Comparison of ENCODE assay signal across 8 cellular contexts in genomic region chr6:133923938-133924593, GRCh38. TPM values are rescaled to one million over a fixed set of nuclear protein-coding genes. Genes with fewer than 3 reads are reported as not detected.
A peak's percentile ranks its signal among the peaks of the same experiment; 100 is the strongest.
DNase-seq lines count a peak whose midpoint lies in the region; ATAC-seq, FAIRE-seq and TF ChIP-seq lines count a peak whose summit lies in the region.

No MANE protein-coding gene starts in this region.

- H3K4me1 ChIP-seq in Panc1 (ENCODE audit: control insufficient read depth, insufficient read depth, low read length) = peaks cover 5% of the 10 kb centered on the region; the same call in 1 of the 2 replicates

- peak; percentile 73 for DNase-seq in Daoy (ENCODE audit: low read depth)
- peak; percentile 31 for DNase-seq in KG1 (lab: John Stamatoyannopoulos, UW)
- DNase-seq in Panc1 (ENCODE audit: low read depth, low spot score) = peak; percentile 73
- DNase-seq in foreskin fibroblast = peak; percentile 69 to 88
- peak; percentile 42 for DNase-seq in occipital lobe (lab: John Stamatoyannopoulos, UW)
- peak; percentile 63 for DNase-seq in urothelium cell line (ENCODE audit: low spot score)

- intact Hi-C loops in Panc1 (cut with micrococcal nuclease; ENCODE audit: unreplicated experiment) = loop anchor here (1.0 to 10.0 kb wide), 3 partner anchors 48 to 173 kb away; no protein-coding TSS in a partner anchor

- TF ChIP-seq CTCF in Panc1 (IDR thresholded peaks at IDR 0.05) = peak; percentile 77
- TF ChIP-seq CTCF in foreskin fibroblast (IDR thresholded peaks at IDR 0.05; ENCODE audit: low read depth, low read length) = peak; percentile 82

- POLR2A ChIA-PET in Panc1 (lab: Charles Lee) = no interaction called here

- H3K4me1 Mint-ChIP-seq in activated T-helper 17 cell treated with anti-CD3 and anti-CD28 coated beads, Interleukin-2, amount 50 U/mL, for 72 hours = no peaks in the 10 kb centered on the region

- H3K27ac Mint-ChIP-seq in activated T-helper 17 cell treated with anti-CD3 and anti-CD28 coated beads, Interleukin-2, amount 50 U/mL, for 72 hours = no peak overlapping the region

- peaks cover 18% of the 10 kb centered on the region for H3K27me3 Mint-ChIP-seq in activated T-helper 17 cell treated with anti-CD3 and anti-CD28 coated beads, Interleukin-2, amount 50 U/mL, for 72 hours

- H3K4me3 ChIP-seq in Panc1 (ENCODE audit: low read depth in 2 of 2, low read length in 2 of 2) (no peak overlapping the region), foreskin fibroblast (ENCODE audit: low read depth in 1 of 2, low read length in 2 of 2) (no peak overlapping the region)

- H3K9me3 ChIP-seq in Panc1 (ENCODE audit: control insufficient read depth, insufficient read depth, low read depth, low read length) = no peaks in the 10 kb centered on the region

- CTCF ChIA-PET in Panc1 (lab: Charles Lee) = interaction anchor here (0.6 to 3.6 kb wide), 8 partner anchors 86 to 178 kb away, joined by 3 to 78 read pairs (median 4); no protein-coding TSS in a partner anchor

- no TSS peak for BruUV-seq in Panc1 (replicated peaks; lab: Mats Ljungman, UMichigan)

- no peak overlapping the region for H3K4me3 Mint-ChIP-seq in activated T-helper 17 cell treated with anti-CD3 and anti-CD28 coated beads, Interleukin-2, amount 50 U/mL, for 72 hours

- H3K36me3 Mint-ChIP-seq in activated T-helper 17 cell treated with anti-CD3 and anti-CD28 coated beads, Interleukin-2, amount 50 U/mL, for 72 hours (ENCODE audit: low read depth) = no peaks in the 10 kb centered on the region

- H3K27me3 ChIP-seq in Panc1 (ENCODE audit: control insufficient read depth, insufficient read depth, low read length) = no peaks in the 10 kb centered on the region

- peak; percentile 44 for FAIRE-seq in urothelium cell line (lab: Jason Lieb, UNC)

- peak; percentile 84 for ATAC-seq in GM21717 (IDR thresholded peaks at IDR 0.05; ENCODE audit: unreplicated experiment)
- peak; percentile 98 for ATAC-seq in Panc1
- ATAC-seq in activated T-helper 17 cell treated with anti-CD3 and anti-CD28 coated beads, Interleukin-2, amount 50 U/mL, for 72 hours (replicated peaks) = peak; percentile 76

- H3K9me3 Mint-ChIP-seq in activated T-helper 17 cell treated with anti-CD3 and anti-CD28 coated beads, Interleukin-2, amount 50 U/mL, for 72 hours = no peaks in the 10 kb centered on the region

- in situ Hi-C loops in Panc1 (cut with HindIII; ENCODE audit: low pct_unique_long_range_greater_than_20kb, low sequenced_read_pairs) = no loop called here

- H3K36me3 ChIP-seq in Panc1 (ENCODE audit: control insufficient read depth, insufficient read depth, low read length) = no peaks in the 10 kb centered on the region

- no peak overlapping the region for H3K27ac ChIP-seq in Panc1 (ENCODE audit: low read length)

RNA-seq across cellular contexts. Expression of gene TBPL1, which starts 29.0 kb away (rescaled TPM):
- total RNA-seq in Daoy (2014; rRNA removed; shearing (Covaris generic)) = 69.7 and 70.2 TPM in 2 replicates
- 39.7 TPM for total RNA-seq in Panc1 (2021; ENCODE audit: unreplicated experiment)
- polyA plus RNA-seq in Panc1 (2012; ENCODE audit: insufficient read length) = 33.8 TPM
- 10 to 100 TPM; 14.7 to 25.8 TPM for total RNA-seq in activated T-helper 17 cell treated with anti-CD3 and anti-CD28 coated beads, Interleukin-2, amount 50 U/mL, for 72 hours
- 41.0 TPM for total RNA-seq in occipital lobe

RNA-seq across cellular contexts. Expression of gene TCF21, which starts 35.2 kb away (rescaled TPM):
- total RNA-seq in Daoy (2014; rRNA removed; shearing (Covaris generic)) = not detected in 2 replicates
- total RNA-seq in Panc1 (2021; ENCODE audit: unreplicated experiment) (not detected), occipital lobe (not detected)
- polyA plus RNA-seq in Panc1 (2012; ENCODE audit: insufficient read length) = not detected
- total RNA-seq in activated T-helper 17 cell treated with anti-CD3 and anti-CD28 coated beads, Interleukin-2, amount 50 U/mL, for 72 hours = not detected
